17 cellular contexts compared by ENCODE assay signal in the genomic region with DNA sequence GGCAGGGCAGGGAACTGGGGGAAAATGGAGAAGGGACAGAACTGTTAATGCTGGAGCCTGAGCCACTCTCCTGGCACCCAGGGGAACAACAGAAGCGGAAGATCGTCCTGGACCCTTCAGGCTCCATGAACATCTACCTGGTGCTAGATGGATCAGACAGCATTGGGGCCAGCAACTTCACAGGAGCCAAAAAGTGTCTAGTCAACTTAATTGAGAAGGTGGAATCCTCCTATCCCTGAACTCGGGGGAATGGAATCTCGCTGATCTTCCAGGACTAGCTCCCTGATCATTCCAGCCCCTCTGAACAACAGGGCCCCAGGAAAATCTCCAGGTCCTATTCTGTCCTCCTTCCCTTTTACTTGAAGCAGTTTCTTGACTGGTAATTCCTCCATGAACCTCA. TPM values are rescaled to one million over a fixed set of nuclear protein-coding genes. Genes with fewer than 3 reads are reported as not detected.
DNase-seq lines count a peak whose midpoint lies in the region; ATAC-seq and TF ChIP-seq lines count a peak whose summit lies in the region.
"Had no signal": no experiment of that assay in that cellular context is flagged by ENCODE, and none has a peak within 500 bp of the region (broad histone marks: within the 10 kb centered on the region; RNA-seq: fewer than 3 reads in every experiment).

No MANE protein-coding gene starts in this region.

- H3K27me3 ChIP-seq in Caco-2 (replicated peaks; ENCODE audit: control insufficient read depth, insufficient read depth, low read length), result no peaks in the 10 kb centered on the region
- H3K27me3 ChIP-seq in SJCRH30, result peaks cover 11% of the 10 kb centered on the region; the same call in 1 of the 2 replicates
- H3K27me3 ChIP-seq: BLaER1 treated with 17β-estradiol and CSF1 and Interleukin-3, amounts not matched to agents 10 nM and 100 nM; SJSA1 had no signal

- H3K4me3 ChIP-seq in Caco-2 (ENCODE audit: low read depth, low read length), result no peak overlapping the region
- H3K4me3 ChIP-seq in SJCRH30, result no peak overlapping the region
- H3K4me3 ChIP-seq: A549; BLaER1 treated with 17β-estradiol and CSF1 and Interleukin-3, amounts not matched to agents 10 nM and 100 nM; SJSA1 had no signal

- H3K27me3 Mint-ChIP-seq in Caco-2 (ENCODE audit: insufficient read depth, unreplicated experiment) (no peaks in the 10 kb centered on the region), neural crest cell (ENCODE audit: low read depth) (peaks cover 47% of the 10 kb centered on the region), type B pancreatic cell (peaks cover 18% of the 10 kb centered on the region)
- no peaks in the 10 kb centered on the region for H3K27me3 Mint-ChIP-seq in activated T-helper 17 cell treated with anti-CD3 and anti-CD28 coated beads, Interleukin-2, amount 50 U/mL, for 72 hours

- H3K4me1 Mint-ChIP-seq in Caco-2 (ENCODE audit: low read depth, unreplicated experiment), result peaks cover 37% of the 10 kb centered on the region
- peaks cover 4% of the 10 kb centered on the region for H3K4me1 Mint-ChIP-seq in activated T-helper 17 cell treated with anti-CD3 and anti-CD28 coated beads, Interleukin-2, amount 50 U/mL, for 72 hours
- H3K4me1 Mint-ChIP-seq in neural crest cell, result no peaks in the 10 kb centered on the region
- peaks cover 5% of the 10 kb centered on the region for H3K4me1 Mint-ChIP-seq in type B pancreatic cell (ENCODE audit: unreplicated experiment)

- TF ChIP-seq CTCF in Caco-2 (IDR thresholded peaks at IDR 0.05; ENCODE audit: insufficient read depth in 1 of 2, low read depth in 1 of 2, low read length in 1 of 2, severe bottlenecking in 1 of 2, unreplicated experiment in 1 of 2) (no peak), neural crest cell (conservative IDR thresholded peaks at IDR 0.05) (no peak), type B pancreatic cell (conservative IDR thresholded peaks at IDR 0.05) (no peak)

- no peak for ATAC-seq in activated T-helper 17 cell treated with anti-CD3 and anti-CD28 coated beads, Interleukin-2, amount 50 U/mL, for 72 hours (replicated peaks)
- ATAC-seq: A549 had no signal

- H3K9me3 Mint-ChIP-seq in Caco-2 (ENCODE audit: unreplicated experiment), result no peaks in the 10 kb centered on the region
- H3K9me3 Mint-ChIP-seq in activated T-helper 17 cell treated with anti-CD3 and anti-CD28 coated beads, Interleukin-2, amount 50 U/mL, for 72 hours, result no peaks in the 10 kb centered on the region
- H3K9me3 Mint-ChIP-seq in neural crest cell, result peaks cover 3% of the 10 kb centered on the region
- H3K9me3 Mint-ChIP-seq in type B pancreatic cell, result no peaks in the 10 kb centered on the region

- no peak overlapping the region for H3K27ac ChIP-seq in SJCRH30
- H3K27ac ChIP-seq: A549; BLaER1 treated with 17β-estradiol and CSF1 and Interleukin-3, amounts not matched to agents 10 nM and 100 nM; SJSA1 had no signal

- no TSS peak for BruUV-seq in Caco-2 (replicated peaks; lab: Mats Ljungman, UMichigan)

- peaks cover 32% of the 10 kb centered on the region for H3K4me1 ChIP-seq in Caco-2
- H3K4me1 ChIP-seq in SJCRH30, result peaks cover 5% of the 10 kb centered on the region; the same call in 1 of the 2 replicates

- H3K9me3 ChIP-seq in Caco-2, result no peaks in the 10 kb centered on the region
- no peaks in the 10 kb centered on the region for H3K9me3 ChIP-seq in SJCRH30 (replicated peaks)
- H3K9me3 ChIP-seq: A549; BLaER1 treated with 17β-estradiol and CSF1 and Interleukin-3, amounts not matched to agents 10 nM and 100 nM; SJSA1 had no signal

- CTCF ChIA-PET in Caco-2 (lab: Charles Lee), result no interaction called here

- H3K36me3 ChIP-seq in Caco-2 (ENCODE audit: control insufficient read depth, insufficient read depth, low read length) (peaks cover 5% of the 10 kb centered on the region), SJCRH30 (peaks cover 17% of the 10 kb centered on the region)

- H3K36me3 Mint-ChIP-seq in Caco-2 (ENCODE audit: insufficient read depth, unreplicated experiment) (peaks cover 29% of the 10 kb centered on the region), neural crest cell (ENCODE audit: low read depth) (peaks cover 7% of the 10 kb centered on the region), type B pancreatic cell (peaks cover 4% of the 10 kb centered on the region)
- peaks cover 22% of the 10 kb centered on the region for H3K36me3 Mint-ChIP-seq in activated T-helper 17 cell treated with anti-CD3 and anti-CD28 coated beads, Interleukin-2, amount 50 U/mL, for 72 hours (ENCODE audit: low read depth)

- no peak overlapping the region for H3K4me3 Mint-ChIP-seq in Caco-2 (ENCODE audit: unreplicated experiment)
- no peak overlapping the region for H3K4me3 Mint-ChIP-seq in activated T-helper 17 cell treated with anti-CD3 and anti-CD28 coated beads, Interleukin-2, amount 50 U/mL, for 72 hours
- H3K4me3 Mint-ChIP-seq in neural crest cell, result peak overlapping the region; percentile 63
- H3K4me3 Mint-ChIP-seq in type B pancreatic cell, result no peak overlapping the region

- POLR2A ChIA-PET in Caco-2 (lab: Charles Lee), result no interaction called here

- intact Hi-C loops in Caco-2 (cut with micrococcal nuclease; ENCODE audit: unreplicated experiment), result no loop called here

- H3K27ac Mint-ChIP-seq in Caco-2 (ENCODE audit: unreplicated experiment), result peak overlapping the region; percentile 94
- H3K27ac Mint-ChIP-seq in activated T-helper 17 cell treated with anti-CD3 and anti-CD28 coated beads, Interleukin-2, amount 50 U/mL, for 72 hours, result peak overlapping the region; percentile 44
- no peak overlapping the region for H3K27ac Mint-ChIP-seq in neural crest cell (ENCODE audit: unreplicated experiment)
- peak overlapping the region; percentile 14 for H3K27ac Mint-ChIP-seq in type B pancreatic cell

- DNase-seq in Caco-2 (no peak), neural crest cell (ENCODE audit: low read depth, low spot score) (no peak), type B pancreatic cell (ENCODE audit: extremely low spot score, unreplicated experiment) (no peak), mucosa of gallbladder (ENCODE audit: low spot score) (no peak), SJCRH30 (no peak)
- DNase-seq in stimulated activated CD4-positive, alpha-beta T cell treated with anti-CD3 and anti-CD28 coated beads, Interleukin-15, amount 100 ng/mL, for 24 hours, result no peak
- DNase-seq: DMS79 treated with DMSO at 0.1 percent for 48 hours, MV-4-11, NCI-H1417, NCI-H187, NCI-H345, NCI-H524 treated with DMSO at 0.1 percent for 48 hours had no signal

RNA-seq across cellular contexts. Expression of gene CFB, which starts 2.0 kb away (rescaled TPM):
- 31.0 and 32.1 TPM in 2 replicates for total RNA-seq in Caco-2 (2022)
- total RNA-seq in activated T-helper 17 cell treated with anti-CD3 and anti-CD28 coated beads, Interleukin-2, amount 50 U/mL, for 72 hours, result 1 to 10 TPM in 1 of 2 donors, not detected in 1; 1.5 TPM
- not detected in 2 replicates for total RNA-seq in neural crest cell
- 7.8 and 13.6 TPM in 2 replicates for total RNA-seq in type B pancreatic cell (ENCODE audit: low replicate concordance)
- total RNA-seq in mucosa of gallbladder, result 476 TPM
- not detected in 2 replicates for total RNA-seq in SJCRH30 (2014; rRNA removed; shearing (Covaris generic))
- total RNA-seq: H1 had no signal

RNA-seq across cellular contexts. Expression of gene NELFE, which starts 10.9 kb away (rescaled TPM):
- total RNA-seq in Caco-2 (2022) (75.3 and 82.0 TPM in 2 replicates), neural crest cell (86.1 and 88.4 TPM in 2 replicates), type B pancreatic cell (ENCODE audit: low replicate concordance) (63.9 and 73.0 TPM in 2 replicates), mucosa of gallbladder (52.1 TPM)
- 10 to 100 TPM; 50.3 to 63.6 TPM for total RNA-seq in activated T-helper 17 cell treated with anti-CD3 and anti-CD28 coated beads, Interleukin-2, amount 50 U/mL, for 72 hours
- 66.3 and 70.1 TPM in 2 replicates for total RNA-seq in SJCRH30 (2014; rRNA removed; shearing (Covaris generic))

RNA-seq across cellular contexts. Expression of gene SKIC2, which starts 11.1 kb away (rescaled TPM):
- total RNA-seq in Caco-2 (2022) (70.0 and 77.9 TPM in 2 replicates), neural crest cell (77.9 and 88.7 TPM in 2 replicates), type B pancreatic cell (ENCODE audit: low replicate concordance) (84.2 and 100 TPM in 2 replicates), mucosa of gallbladder (81.3 TPM)
- 10 to 100 TPM; 86.5 to 92.9 TPM for total RNA-seq in activated T-helper 17 cell treated with anti-CD3 and anti-CD28 coated beads, Interleukin-2, amount 50 U/mL, for 72 hours
- 27.3 and 37.4 TPM in 2 replicates for total RNA-seq in SJCRH30 (2014; rRNA removed; shearing (Covaris generic))

RNA-seq across cellular contexts. Expression of gene C2, which starts 20.3 kb away (rescaled TPM):
- total RNA-seq in Caco-2 (2022), result 4.8 and 4.9 TPM in 2 replicates
- 1 to 10 TPM in 1 of 2 donors, under 1 TPM in 1; 0.58 to 4.7 TPM for total RNA-seq in activated T-helper 17 cell treated with anti-CD3 and anti-CD28 coated beads, Interleukin-2, amount 50 U/mL, for 72 hours
- 0.35 and 1.2 TPM in 2 replicates for total RNA-seq in neural crest cell
- total RNA-seq in type B pancreatic cell (ENCODE audit: low replicate concordance), result 2.2 and 3.6 TPM in 2 replicates
- 14.8 TPM for total RNA-seq in mucosa of gallbladder
- total RNA-seq in SJCRH30 (2014; rRNA removed; shearing (Covaris generic)), result 1.2 and 1.5 TPM in 2 replicates

RNA-seq across cellular contexts. Expression of gene DXO, which starts 24.1 kb away (rescaled TPM):
- total RNA-seq in Caco-2 (2022), result 22.4 and 23.7 TPM in 2 replicates
- 10 to 100 TPM; 14.9 to 16.9 TPM for total RNA-seq in activated T-helper 17 cell treated with anti-CD3 and anti-CD28 coated beads, Interleukin-2, amount 50 U/mL, for 72 hours
- 23.8 and 26.6 TPM in 2 replicates for total RNA-seq in neural crest cell
- 24.2 and 28.9 TPM in 2 replicates for total RNA-seq in type B pancreatic cell (ENCODE audit: low replicate concordance)
- 27.6 TPM for total RNA-seq in mucosa of gallbladder
- total RNA-seq in SJCRH30 (2014; rRNA removed; shearing (Covaris generic)), result 13.8 and 17.8 TPM in 2 replicates

Comparison
In these comparisons a context has a peak if more than half of its experiments do, and no peak if none do; other contexts are left out.
1. RNA of gene CFB, which starts 2.0 kb away (total RNA-seq): 476 TPM in mucosa of gallbladder (single experiment); 31.0 to 32.1 TPM in Caco-2, 7.8 to 13.6 TPM in type B pancreatic cell, 1.5 TPM in activated T-helper 17 cell treated with anti-CD3 and anti-CD28 coated beads, Interleukin-2, amount 50 U/mL, for 72 hours, not detected in SJCRH30 and not detected in neural crest cell; every median in the first group is over 10 times any median in the second.